ENCODE assay signal across 10 cellular contexts in the genomic region with DNA sequence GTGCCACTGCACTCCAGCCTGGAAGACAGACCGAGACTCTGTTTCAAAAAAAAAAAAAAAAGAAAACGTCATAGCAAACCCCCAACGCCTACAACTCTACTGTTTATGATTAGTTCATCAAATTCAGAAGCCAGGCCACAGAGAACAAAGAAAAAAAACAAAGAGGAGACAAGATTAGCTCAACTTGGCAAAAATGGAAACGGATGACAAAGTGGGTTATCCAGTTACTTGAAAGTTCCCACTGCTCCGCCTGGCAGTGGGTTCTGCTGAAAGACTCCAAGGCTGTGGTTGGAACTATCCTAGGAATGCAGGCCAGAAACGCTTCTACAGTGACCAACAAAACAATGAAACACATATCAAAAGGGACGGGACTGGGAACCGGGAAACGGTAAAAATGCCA. TPM values are rescaled to one million over a fixed set of nuclear protein-coding genes. Genes with fewer than 3 reads are reported as not detected.
A peak's percentile ranks its signal among the peaks of the same experiment; 100 is the strongest.
DNase-seq lines count a peak whose midpoint lies in the region; TF ChIP-seq lines count a peak whose summit lies in the region.
"Had no signal": no experiment of that assay in that cellular context is flagged by ENCODE, and none has a peak within 500 bp of the region (broad histone marks: within the 10 kb centered on the region; RNA-seq: fewer than 3 reads in every experiment).

No MANE protein-coding gene starts in this region.

- in situ Hi-C loops in KBM-7 (cut with MboI; ENCODE audit: low pct_unique_long_range_greater_than_20kb, low sequenced_read_pairs) (no loop called here), G401 (cut with HindIII; ENCODE audit: low sequenced_read_pairs) (no loop called here)

- TF ChIP-seq CTCF in AG09309 (IDR thresholded peaks at IDR 0.05; ENCODE audit: control insufficient read depth, insufficient read depth, low read depth, low read length, missing control alignments) (no peak), epithelial cell of esophagus (IDR thresholded peaks at IDR 0.05; ENCODE audit: insufficient read depth, low read depth, low read length, missing control alignments) (no peak), vagina (IDR thresholded peaks at IDR 0.05) (no peak)

- H3K9me3 ChIP-seq in vagina: no peaks in the 10 kb centered on the region

- H3K4me3 ChIP-seq in AG09309 (ENCODE audit: control insufficient read depth, low read depth, low read length) (no peak overlapping the region), epithelial cell of esophagus (ENCODE audit: low read length) (no peak overlapping the region), vagina (no peak overlapping the region)
- H3K4me3 ChIP-seq: coronary artery had no signal

- H3K36me3 ChIP-seq in vagina: no peaks in the 10 kb centered on the region

- peaks cover 12% of the 10 kb centered on the region for H3K4me1 ChIP-seq in vagina

- intact Hi-C loops in vagina (cut with DNase I): no loop called here

- peak; percentile 99 for DNase-seq in AG09309 (ENCODE audit: low read depth)
- DNase-seq in KBM-7: peak; percentile 3
- peak; percentile 28 for DNase-seq in epithelial cell of esophagus (ENCODE audit: low read depth)
- peak; percentile 99 for DNase-seq in myocyte (ENCODE audit: low read depth)
- no peak for DNase-seq in G401 (ENCODE audit: low spot score)
- DNase-seq in NCI-H2196 treated with DMSO at 0.1 percent for 48 hours (lab: John Stamatoyannopoulos, UW; ENCODE audit: unreplicated experiment): no peak
- no peak for DNase-seq in vagina (ENCODE audit: extremely low spot score in 2 of 2)
- DNase-seq in NCI-H146 treated with DMSO at 0.1 percent for 48 hours (lab: John Stamatoyannopoulos, UW; ENCODE audit: unreplicated experiment): no peak
- DNase-seq: COR-L47 had no signal

- no peaks in the 10 kb centered on the region for H3K27me3 ChIP-seq in vagina

- H3K27ac ChIP-seq in vagina: no peak overlapping the region

- TF ChIP-seq POLR2A in vagina (IDR thresholded peaks at IDR 0.05): no peak

RNA-seq across cellular contexts. Expression of a gene that starts 53.1 kb away (rescaled TPM):
- total RNA-seq in myocyte (32.8 and 34.7 TPM in 2 replicates), vagina (3.7 TPM)
- 15.5 TPM for polyA plus RNA-seq in myocyte (2012)
- total RNA-seq in G401 (2014; rRNA removed; shearing (Covaris generic)): 54.1 and 71.0 TPM in 2 replicates

RNA-seq across cellular contexts. Expression of a gene that starts 53.2 kb away (rescaled TPM):
- 89.4 and 103 TPM in 2 replicates for total RNA-seq in myocyte
- polyA plus RNA-seq in myocyte (2012): 85.9 TPM
- 87.4 and 182 TPM in 2 replicates for total RNA-seq in G401 (2014; rRNA removed; shearing (Covaris generic))
- total RNA-seq in vagina: 36.8 TPM

Comparison
In these comparisons a context has a peak if more than half of its experiments do, and no peak if none do; other contexts are left out.
1. DNase-seq: peak in AG09309 (single experiment), KBM-7 (single experiment), epithelial cell of esophagus (single experiment) and myocyte (single experiment); none in G401 (single experiment), NCI-H2196 treated with DMSO at 0.1 percent for 48 hours (single experiment), vagina (0 of 2) and NCI-H146 treated with DMSO at 0.1 percent for 48 hours (single experiment).